Comparison of ENCODE assay signal across 2 cellular contexts in genomic region chr5:50583621-50584020, GRCh38.
TF ChIP-seq lines count a peak whose summit lies in the region.

No MANE protein-coding gene starts in this region.

TF ChIP-seq in GM23338, 12 proteins besides CTCF, POLR2A, EP300 and RAD21 (continued from another document):
- TF ChIP-seq ETS1 (IDR thresholded peaks at IDR 0.05) (no peak), EZH2 (IDR thresholded peaks at IDR 0.05; ENCODE audit: low read depth, unreplicated experiment) (no peak)
- TF ChIP-seq, protein P1, sequence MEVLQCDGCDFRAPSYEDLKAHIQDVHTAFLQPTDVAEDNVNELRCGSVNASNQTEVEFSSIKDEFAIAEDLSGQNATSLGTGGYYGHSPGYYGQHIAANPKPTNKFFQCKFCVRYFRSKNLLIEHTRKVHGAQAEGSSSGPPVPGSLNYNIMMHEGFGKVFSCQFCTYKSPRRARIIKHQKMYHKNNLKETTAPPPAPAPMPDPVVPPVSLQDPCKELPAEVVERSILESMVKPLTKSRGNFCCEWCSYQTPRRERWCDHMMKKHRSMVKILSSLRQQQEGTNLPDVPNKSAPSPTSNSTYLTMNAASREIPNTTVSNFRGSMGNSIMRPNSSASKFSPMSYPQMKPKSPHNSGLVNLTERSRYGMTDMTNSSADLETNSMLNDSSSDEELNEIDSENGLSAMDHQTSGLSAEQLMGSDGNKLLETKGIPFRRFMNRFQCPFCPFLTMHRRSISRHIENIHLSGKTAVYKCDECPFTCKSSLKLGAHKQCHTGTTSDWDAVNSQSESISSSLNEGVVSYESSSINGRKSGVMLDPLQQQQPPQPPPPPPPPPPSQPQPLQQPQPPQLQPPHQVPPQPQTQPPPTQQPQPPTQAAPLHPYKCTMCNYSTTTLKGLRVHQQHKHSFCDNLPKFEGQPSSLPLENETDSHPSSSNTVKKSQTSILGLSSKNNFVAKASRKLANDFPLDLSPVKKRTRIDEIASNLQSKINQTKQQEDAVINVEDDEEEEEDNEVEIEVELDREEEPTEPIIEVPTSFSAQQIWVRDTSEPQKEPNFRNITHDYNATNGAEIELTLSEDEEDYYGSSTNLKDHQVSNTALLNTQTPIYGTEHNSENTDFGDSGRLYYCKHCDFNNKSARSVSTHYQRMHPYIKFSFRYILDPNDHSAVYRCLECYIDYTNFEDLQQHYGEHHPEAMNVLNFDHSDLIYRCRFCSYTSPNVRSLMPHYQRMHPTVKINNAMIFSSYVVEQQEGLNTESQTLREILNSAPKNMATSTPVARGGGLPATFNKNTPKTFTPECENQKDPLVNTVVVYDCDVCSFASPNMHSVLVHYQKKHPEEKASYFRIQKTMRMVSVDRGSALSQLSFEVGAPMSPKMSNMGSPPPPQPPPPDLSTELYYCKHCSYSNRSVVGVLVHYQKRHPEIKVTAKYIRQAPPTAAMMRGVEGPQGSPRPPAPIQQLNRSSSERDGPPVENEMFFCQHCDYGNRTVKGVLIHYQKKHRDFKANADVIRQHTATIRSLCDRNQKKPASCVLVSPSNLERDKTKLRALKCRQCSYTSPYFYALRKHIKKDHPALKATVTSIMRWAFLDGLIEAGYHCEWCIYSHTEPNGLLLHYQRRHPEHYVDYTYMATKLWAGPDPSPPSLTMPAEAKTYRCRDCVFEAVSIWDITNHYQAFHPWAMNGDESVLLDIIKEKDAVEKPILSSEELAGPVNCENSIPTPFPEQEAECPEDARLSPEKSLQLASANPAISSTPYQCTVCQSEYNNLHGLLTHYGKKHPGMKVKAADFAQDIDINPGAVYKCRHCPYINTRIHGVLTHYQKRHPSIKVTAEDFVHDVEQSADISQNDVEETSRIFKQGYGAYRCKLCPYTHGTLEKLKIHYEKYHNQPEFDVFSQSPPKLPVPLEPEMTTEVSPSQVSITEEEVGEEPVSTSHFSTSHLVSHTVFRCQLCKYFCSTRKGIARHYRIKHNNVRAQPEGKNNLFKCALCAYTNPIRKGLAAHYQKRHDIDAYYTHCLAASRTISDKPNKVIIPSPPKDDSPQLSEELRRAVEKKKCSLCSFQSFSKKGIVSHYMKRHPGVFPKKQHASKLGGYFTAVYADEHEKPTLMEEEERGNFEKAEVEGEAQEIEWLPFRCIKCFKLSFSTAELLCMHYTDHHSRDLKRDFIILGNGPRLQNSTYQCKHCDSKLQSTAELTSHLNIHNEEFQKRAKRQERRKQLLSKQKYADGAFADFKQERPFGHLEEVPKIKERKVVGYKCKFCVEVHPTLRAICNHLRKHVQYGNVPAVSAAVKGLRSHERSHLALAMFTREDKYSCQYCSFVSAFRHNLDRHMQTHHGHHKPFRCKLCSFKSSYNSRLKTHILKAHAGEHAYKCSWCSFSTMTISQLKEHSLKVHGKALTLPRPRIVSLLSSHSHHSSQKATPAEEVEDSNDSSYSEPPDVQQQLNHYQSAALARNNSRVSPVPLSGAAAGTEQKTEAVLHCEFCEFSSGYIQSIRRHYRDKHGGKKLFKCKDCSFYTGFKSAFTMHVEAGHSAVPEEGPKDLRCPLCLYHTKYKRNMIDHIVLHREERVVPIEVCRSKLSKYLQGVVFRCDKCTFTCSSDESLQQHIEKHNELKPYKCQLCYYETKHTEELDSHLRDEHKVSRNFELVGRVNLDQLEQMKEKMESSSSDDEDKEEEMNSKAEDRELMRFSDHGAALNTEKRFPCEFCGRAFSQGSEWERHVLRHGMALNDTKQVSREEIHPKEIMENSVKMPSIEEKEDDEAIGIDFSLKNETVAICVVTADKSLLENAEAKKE (CRISPR knock-in tag; IDR thresholded peaks at IDR 0.05), result no peak

TF ChIP-seq in H1, 55 proteins besides CTCF, POLR2A, EP300 and RAD21 (continued from another document):
- no peak for TF ChIP-seq ATF3 (IDR thresholded peaks at IDR 0.05; ENCODE audit: insufficient read depth, low read depth, low read length)
- no peak for TF ChIP-seq BCL11A (IDR thresholded peaks at IDR 0.05; ENCODE audit: low read depth in 2 of 2, low read length in 2 of 2)
- TF ChIP-seq HDAC2 (IDR thresholded peaks at IDR 0.05; ENCODE audit: borderline replicate concordance in 1 of 2, low read depth in 2 of 2, low read length in 2 of 2), result no peak
- no peak for TF ChIP-seq SIN3A (conservative IDR thresholded peaks at IDR 0.05 in 1 of 2, IDR thresholded peaks at IDR 0.05 in 1 of 2; ENCODE audit: low read depth in 1 of 2, low read length in 2 of 2)
- no peak for TF ChIP-seq TAF1 (IDR thresholded peaks at IDR 0.05; ENCODE audit: low read depth, low read length)
